9 cellular contexts compared by ENCODE assay signal in the genomic region with DNA sequence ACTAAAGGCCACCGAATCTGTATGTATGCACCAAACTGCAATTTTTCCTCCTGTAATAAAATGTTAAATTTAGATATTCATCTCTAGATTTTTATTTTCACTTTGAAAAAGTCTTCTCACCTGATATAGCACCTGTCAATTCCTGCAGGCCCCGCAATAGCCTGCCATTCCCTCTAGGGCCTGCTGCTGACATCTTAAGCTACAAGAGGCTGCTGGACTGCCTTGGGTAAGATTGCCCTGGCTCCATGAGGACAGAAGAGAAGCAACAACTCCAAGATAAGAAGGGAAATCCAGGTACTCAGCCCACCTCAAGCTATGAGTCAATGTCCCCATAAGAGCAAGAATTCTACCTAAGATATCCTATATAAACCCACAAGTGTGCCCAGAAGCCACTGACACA.
DNase-seq lines count a peak whose midpoint lies in the region; ATAC-seq and TF ChIP-seq lines count a peak whose summit lies in the region.
"Had no signal": no experiment of that assay in that cellular context is flagged by ENCODE, and none has a peak within 500 bp of the region (broad histone marks: within the 10 kb centered on the region; RNA-seq: fewer than 3 reads in every experiment).

No MANE protein-coding gene starts in this region.

- H2AFZ ChIP-seq in SU-DHL-6 (ENCODE audit: low read depth, low read length, severe bottlenecking) = no peak overlapping the region

- H3K79me2 ChIP-seq in SU-DHL-6 (ENCODE audit: insufficient read depth, low read length) = no peaks in the 10 kb centered on the region

- no peaks in the 10 kb centered on the region for H3K36me3 ChIP-seq in SU-DHL-6 (ENCODE audit: low read length)

- ATAC-seq in GM18498 (IDR thresholded peaks at IDR 0.05; ENCODE audit: unreplicated experiment) (peak; percentile 33), GM21447 (IDR thresholded peaks at IDR 0.05; ENCODE audit: unreplicated experiment) (peak; percentile 18), HG03196 (IDR thresholded peaks at IDR 0.05; ENCODE audit: unreplicated experiment) (peak; percentile 2)
- ATAC-seq: stimulated activated naive CD8-positive, alpha-beta T cell treated with anti-CD3 and anti-CD28 coated beads, Interleukin-15, amount 100 ng/mL, for 72 hours had no signal

- H3K9me2 ChIP-seq in SU-DHL-6 (replicated peaks; ENCODE audit: insufficient read depth, low read length) = no peaks in the 10 kb centered on the region

- no peak overlapping the region for H3K4me3 ChIP-seq in SU-DHL-6 (ENCODE audit: insufficient read depth, low read length, poor library complexity, severe bottlenecking)

- peaks cover 20% of the 10 kb centered on the region for H3F3A ChIP-seq in SU-DHL-6 (ENCODE audit: insufficient read depth)

- no peaks in the 10 kb centered on the region for H3K27me3 ChIP-seq in SU-DHL-6 (ENCODE audit: low read length)

- H3K4me2 ChIP-seq in SU-DHL-6 (ENCODE audit: low read depth, low read length, poor library complexity, severe bottlenecking) = peak overlapping the region; percentile 69

- H4K20me1 ChIP-seq in SU-DHL-6 (ENCODE audit: low read depth, low read length) = no peaks in the 10 kb centered on the region

- peak overlapping the region; percentile 91 for H3K27ac ChIP-seq in SU-DHL-6 (ENCODE audit: low read depth, low read length)

- peak overlapping the region; percentile 54 for H3K9ac ChIP-seq in SU-DHL-6 (ENCODE audit: low read length)

- DNase-seq in HT-29 (ENCODE audit: low spot score) (no peak), NCI-H1436 treated with DMSO at 0.1 percent for 48 hours (lab: John Stamatoyannopoulos, UW) (no peak), activated gamma-delta T cell treated with Interleukin-2 at 50 U/mL for 16 hours (no peak), kidney glomerular epithelial cell (lab: John Stamatoyannopoulos, UW) (no peak)
- DNase-seq: stimulated activated naive CD8-positive, alpha-beta T cell treated with anti-CD3 and anti-CD28 coated beads, Interleukin-15, amount 100 ng/mL, for 72 hours had no signal

- no peaks in the 10 kb centered on the region for H3K9me3 ChIP-seq in SU-DHL-6 (ENCODE audit: insufficient read depth, low read length)

- TF ChIP-seq CTCF in SU-DHL-6 (IDR thresholded peaks at IDR 0.05; ENCODE audit: insufficient read depth, low read length, poor library complexity, severe bottlenecking) = no peak
